Comparison of ENCODE assay signal across 29 cellular contexts in genomic region chr10:89669985-89670384, GRCh38.
"Had no signal": no experiment of that assay in that cellular context is flagged by ENCODE, and none has a peak within 500 bp of the region (broad histone marks: within the 10 kb centered on the region; RNA-seq: fewer than 3 reads in every experiment).

No MANE protein-coding gene starts in this region.

- H3K27me3 ChIP-seq: brain microvascular endothelial cell, esophagus squamous epithelium had no signal

- H3K36me3 ChIP-seq: brain microvascular endothelial cell, esophagus squamous epithelium, WERI-Rb-1 had no signal

- FAIRE-seq: astrocyte, bronchial epithelial cell, endometrium, endothelial cell of umbilical vein, frontal cortex had no signal

- ATAC-seq: activated CD4-positive, CD25-positive, alpha-beta regulatory T cell treated with anti-CD3 and anti-CD28 coated beads, Interleukin-2, amount 50 U/mL, for 24 hours; activated CD8-positive, alpha-beta T cell treated with anti-CD3 and anti-CD28 coated beads for 36 hours; activated T-cell treated with anti-CD3 and anti-CD28 coated beads, Interleukin-2, amount 50 U/mL, for 4 hours; activated T-helper 17 cell treated with anti-CD3 and anti-CD28 coated beads, Interleukin-2, amount 50 U/mL, for 72 hours; T-helper 17 cell had no signal

- H3K27ac ChIP-seq: brain microvascular endothelial cell, esophagus squamous epithelium, WERI-Rb-1 had no signal

- H3K9me3 ChIP-seq: esophagus squamous epithelium had no signal

- H3K4me3 ChIP-seq: esophagus squamous epithelium had no signal

- DNase-seq: activated B cell treated with CpG ODN at 0.5 μM for 24 hours; activated CD4-positive, alpha-beta T cell treated with anti-CD3 and anti-CD28 coated beads for 48 hours; activated CD4-positive, alpha-beta T cell treated with anti-CD3 and anti-CD28 coated beads, Interleukin-2, amount 50 U/mL, for 1 hour; activated CD4-positive, alpha-beta T cell treated with anti-CD3 and anti-CD28 coated beads, Interleukin-2, amount 50 U/mL, for 48 hours; activated CD8-positive, alpha-beta memory T cell treated with anti-CD3 and anti-CD28 coated beads for 24 hours; activated CD8-positive, alpha-beta T cell treated with anti-CD3 and anti-CD28 coated beads for 36 hours; activated effector memory CD4-positive, alpha-beta T cell treated with Interleukin-2 at 50 U/mL for 16 hours; activated gamma-delta T cell treated with Interleukin-2 at 50 U/mL for 16 hours; activated naive CD4-positive, alpha-beta T cell treated with anti-CD3 and anti-CD28 coated beads, Interleukin-2, amount 50 U/mL, for 16 hours; activated naive CD4-positive, alpha-beta T cell treated with Interleukin-2 at 50 U/mL for 16 hours; activated T-cell treated with anti-CD3 and anti-CD28 coated beads, Interleukin-2, amount 50 U/mL, for 4 hours; amniotic stem cell; anterior cingulate cortex; brain microvascular endothelial cell; cortex of kidney; dermis blood vessel endothelial cell; effector CD8-positive, alpha-beta T cell; esophagus squamous epithelium; head of caudate nucleus; T-helper 17 cell; T1000; WERI-Rb-1 had no signal
